Comparison of ENCODE assay signal across 9 cellular contexts in the genomic region with DNA sequence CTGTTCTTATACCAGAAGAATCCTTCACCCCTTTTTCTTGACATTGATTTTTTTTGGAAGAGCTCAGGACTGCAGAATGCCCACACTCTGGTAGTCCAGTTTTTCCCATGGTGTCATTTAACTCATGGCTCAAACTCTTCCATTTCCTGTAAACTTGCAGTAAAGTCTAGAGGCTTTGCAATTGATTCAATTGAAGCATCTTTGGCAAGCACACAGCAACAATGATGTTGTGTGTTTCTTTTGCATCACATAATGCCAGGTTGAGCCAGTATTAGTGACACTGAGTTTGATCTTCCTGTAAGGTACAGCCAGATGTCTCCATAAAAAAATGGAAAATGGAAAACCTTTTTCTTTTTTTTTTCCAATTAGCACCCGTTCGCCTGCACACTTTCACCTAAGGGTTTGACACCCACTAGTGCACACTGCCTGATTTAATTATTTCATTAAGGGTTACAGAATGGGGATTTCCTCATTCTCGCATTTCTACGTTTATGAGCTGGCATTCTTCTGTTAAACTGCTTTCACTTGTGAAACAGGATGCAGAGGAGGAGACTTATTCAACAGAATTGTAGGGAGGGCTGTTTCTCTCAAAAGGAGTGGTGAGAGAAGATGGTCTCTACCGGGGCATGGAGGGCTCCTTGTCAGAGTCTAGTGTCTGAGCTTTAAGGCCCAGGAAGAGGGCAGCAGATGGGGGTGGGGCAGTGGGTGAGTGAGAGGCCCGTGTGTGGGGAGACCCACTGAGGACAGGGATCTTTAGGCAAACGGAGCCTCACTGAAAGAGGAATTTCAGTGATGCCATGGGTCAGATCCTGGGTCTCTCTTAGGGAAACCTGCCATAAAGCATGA. TPM values are rescaled to one million over a fixed set of nuclear protein-coding genes. Genes with fewer than 3 reads are reported as not detected.
DNase-seq lines count a peak whose midpoint lies in the region; ATAC-seq lines count a peak whose summit lies in the region.
"Had no signal": no experiment of that assay in that cellular context is flagged by ENCODE, and none has a peak within 500 bp of the region (broad histone marks: within the 10 kb centered on the region; RNA-seq: fewer than 3 reads in every experiment).

No MANE protein-coding gene starts in this region.

- H4K20me1 ChIP-seq in GM23248 (ENCODE audit: insufficient read depth) = no peaks in the 10 kb centered on the region

- H3K36me3 ChIP-seq in GM23248 (ENCODE audit: low read depth) = no peaks in the 10 kb centered on the region

- H3K4me2 ChIP-seq in GM23248 (ENCODE audit: unreplicated experiment) = peak overlapping the region; percentile 55

- peak overlapping the region; percentile 20; the same call in 1 of the 2 replicates for H3K9ac ChIP-seq in GM23248

- no peaks in the 10 kb centered on the region for H3K9me3 ChIP-seq in GM23248 (ENCODE audit: low read depth)

- peaks cover 51% of the 10 kb centered on the region for H3K27me3 Mint-ChIP-seq in activated T-cell treated with anti-CD3 and anti-CD28 coated beads, Interleukin-2, amount 50 U/mL, for 72 hours (ENCODE audit: low read depth)

- peak overlapping the region; percentile 48 to 75 for H3K4me3 Mint-ChIP-seq in activated T-cell treated with anti-CD3 and anti-CD28 coated beads, Interleukin-2, amount 50 U/mL, for 72 hours

- peak overlapping the region; percentile 19 for H3K27ac Mint-ChIP-seq in activated T-cell treated with anti-CD3 and anti-CD28 coated beads, Interleukin-2, amount 50 U/mL, for 72 hours

- peaks cover 47% of the 10 kb centered on the region for H3K4me1 Mint-ChIP-seq in activated T-cell treated with anti-CD3 and anti-CD28 coated beads, Interleukin-2, amount 50 U/mL, for 72 hours (ENCODE audit: low read depth)

- H3K9me3 Mint-ChIP-seq in activated T-cell treated with anti-CD3 and anti-CD28 coated beads, Interleukin-2, amount 50 U/mL, for 72 hours = no peaks in the 10 kb centered on the region

- peaks cover 24% of the 10 kb centered on the region for H3K79me2 ChIP-seq in GM23248 (ENCODE audit: insufficient read depth)

- DNase-seq in AG08396 (ENCODE audit: low spot score) = peak; percentile 57
- DNase-seq in GM23248 = peak; percentile 79
- peak; percentile 14 to 24 for DNase-seq in activated T-cell treated with anti-CD3 and anti-CD28 coated beads, Interleukin-2, amount 50 U/mL, for 72 hours
- DNase-seq in kidney tubule cell (ENCODE audit: low spot score) = peak; percentile 73
- DNase-seq in UCSD-AML1 (lab: John Stamatoyannopoulos, UW; ENCODE audit: unreplicated experiment) = no peak

- H3K9me2 ChIP-seq in GM23248 (ENCODE audit: insufficient read depth) = no peaks in the 10 kb centered on the region

- H3K4me1 ChIP-seq in GM23248 (ENCODE audit: insufficient read depth) = peaks cover 17% of the 10 kb centered on the region

- peaks cover 11% of the 10 kb centered on the region for H3F3A ChIP-seq in GM23248 (ENCODE audit: insufficient read depth)

- H3K27ac ChIP-seq in GM23248 = 0 out of 2 replicates have a peak overlapping the region, but pooled peaks have one; percentile 3

- ATAC-seq in activated T-cell treated with anti-CD3 and anti-CD28 coated beads, Interleukin-2, amount 50 U/mL, for 72 hours (replicated peaks in 1 of 2) = peak; percentile 82 to 88
- ATAC-seq in HG02970 (IDR thresholded peaks at IDR 0.05; ENCODE audit: low FRiP score, unreplicated experiment) (no peak), HG03175 (IDR thresholded peaks at IDR 0.05; ENCODE audit: unreplicated experiment) (no peak), HG03280 (IDR thresholded peaks at IDR 0.05; ENCODE audit: unreplicated experiment) (no peak)

- H3K4me3 ChIP-seq in GM23248 = peak overlapping the region; percentile 18; the same call in 1 of the 2 replicates
- H3K4me3 ChIP-seq: lung had no signal

- peak overlapping the region; percentile 49; the same call in 1 of the 2 replicates for H2AFZ ChIP-seq in GM23248

- 16 to 17% methylated on average over 7 of the region's 7 CpGs for WGBS in GM23248 (ENCODE audit: low coverage in 1 of 2, low lambda C conversion rate in 2 of 2, missing lambda C conversion rate in 2 of 2), 2 experiments

- in situ Hi-C loops in GM23248 (cut with MboI) = no loop called here

- H3K27me3 ChIP-seq in GM23248 (replicated peaks; ENCODE audit: insufficient read depth) = no peaks in the 10 kb centered on the region

- H3K36me3 Mint-ChIP-seq in activated T-cell treated with anti-CD3 and anti-CD28 coated beads, Interleukin-2, amount 50 U/mL, for 72 hours (ENCODE audit: insufficient read depth in 2 of 2) = no peaks in the 10 kb centered on the region

RNA-seq across cellular contexts. Expression of a gene that starts 2.2 kb away (rescaled TPM):
- 15.8 and 16.9 TPM in 2 replicates for total RNA-seq in GM23248 (2014; rRNA removed; shearing (Covaris generic))
- 11.8 and 11.9 TPM in 2 replicates for polyA plus RNA-seq in GM23248 (2016; fragmentation: Nextera tagmentation; extraction: Ambion mirVana)
- total RNA-seq in activated T-cell treated with anti-CD3 and anti-CD28 coated beads, Interleukin-2, amount 50 U/mL, for 72 hours = under 1 TPM; 0.48 to 0.76 TPM

Comparison
In these comparisons a context has a peak if more than half of its experiments do, and no peak if none do; other contexts are left out.
1. ATAC-seq: peak in activated T-cell treated with anti-CD3 and anti-CD28 coated beads, Interleukin-2, amount 50 U/mL, for 72 hours (2 of 2); none in HG02970 (single experiment), HG03175 (single experiment) and HG03280 (single experiment).